In the genomic region with DNA sequence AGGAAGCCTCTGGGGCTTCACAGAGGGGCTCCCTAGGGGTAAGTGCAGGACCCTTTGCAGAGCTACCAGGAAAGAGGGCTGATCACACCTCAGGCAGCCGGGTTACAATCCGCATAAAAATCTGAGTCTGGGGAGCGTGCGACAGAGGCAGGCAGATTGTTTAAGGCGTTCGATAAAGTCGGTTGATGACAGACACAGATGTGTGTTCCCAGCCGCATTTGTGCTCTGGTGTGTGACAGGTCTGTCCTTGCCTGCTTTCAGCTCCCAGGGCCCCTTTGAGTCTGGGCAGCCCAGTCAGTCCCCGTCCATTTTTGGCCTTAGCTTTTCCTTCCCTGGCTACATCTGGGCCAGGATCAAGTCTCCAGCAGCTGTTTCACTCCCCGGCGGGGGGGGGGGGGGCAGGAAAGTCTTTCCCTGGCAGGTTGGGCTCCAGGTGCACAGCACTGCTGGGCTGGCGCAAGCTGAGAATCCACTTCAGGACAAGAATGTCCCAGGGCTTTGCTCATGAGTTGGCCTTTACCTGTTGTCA, we compare ENCODE assay signal across 1 cellular context.
A peak's percentile ranks its signal among the peaks of the same experiment; 100 is the strongest.
TF ChIP-seq lines count a peak whose summit lies in the region.

No MANE protein-coding gene starts in this region.

TF ChIP-seq in HepG2, 621 proteins besides CTCF, POLR2A, EP300 and RAD21:
- TF ChIP-seq ZNF782 (CRISPR knock-in tag; IDR thresholded peaks at IDR 0.05; ENCODE audit: borderline replicate concordance) (no peak), ZNF282 (IDR thresholded peaks at IDR 0.05; ENCODE audit: partially characterized antibody) (no peak), ZMYM4 (CRISPR knock-in tag; IDR thresholded peaks at IDR 0.05) (no peak), AGO1 (IDR thresholded peaks at IDR 0.05; ENCODE audit: low read depth, low read length, poor library complexity, severe bottlenecking) (peak; percentile 46)
